In genomic region chr1:66386712-66387111, GRCh38 we compare ENCODE assay signal across 26 cellular contexts.
"Had no signal": no experiment of that assay in that cellular context is flagged by ENCODE, and none has a peak within 500 bp of the region (broad histone marks: within the 10 kb centered on the region; RNA-seq: fewer than 3 reads in every experiment).

No MANE protein-coding gene starts in this region.

- H3K9me3 Mint-ChIP-seq: effector memory CD8-positive, alpha-beta T cell had no signal

- H3K4me1 ChIP-seq: breast epithelium, neural progenitor cell, sigmoid colon, testis, uterus had no signal

- H3K27ac ChIP-seq: breast epithelium, left lung, neural progenitor cell, sigmoid colon, testis, uterus, WERI-Rb-1 had no signal

- H3K27ac Mint-ChIP-seq: activated naive CD8-positive, alpha-beta T cell; effector memory CD8-positive, alpha-beta T cell; mesothelial cell of epicardium; naive thymus-derived CD8-positive, alpha-beta T cell; neural progenitor cell had no signal

- H3K27me3 ChIP-seq: breast epithelium, dorsolateral prefrontal cortex, left lung, neural progenitor cell, sigmoid colon, testis, uterus had no signal

- DNase-seq: activated CD4-positive, alpha-beta T cell treated with anti-CD3 and anti-CD28 coated beads for 1 hour; activated CD4-positive, alpha-beta T cell treated with anti-CD3 and anti-CD28 coated beads, Interleukin-2, amount 50 U/mL, for 1 hour; activated T-cell treated with anti-CD3 and anti-CD28 coated beads, Interleukin-2, amount 50 U/mL, for 1 hour; dorsolateral prefrontal cortex; effector memory CD8-positive, alpha-beta T cell; foreskin melanocyte; kidney glomerular epithelial cell; left lung; naive thymus-derived CD8-positive, alpha-beta T cell; posterior cingulate gyrus; sigmoid colon; stimulated activated CD4-positive, alpha-beta T cell treated with anti-CD3 and anti-CD28 coated beads, Interleukin-4, amount 100 ng/mL, for 1 hour; stimulated activated naive CD4-positive, alpha-beta T cell; testis; trophoblast cell; uterus; WERI-Rb-1 had no signal

- H3K4me2 ChIP-seq: neural progenitor cell had no signal

- H3K4me3 Mint-ChIP-seq: activated naive CD8-positive, alpha-beta T cell; central memory CD8-positive, alpha-beta T cell; effector memory CD8-positive, alpha-beta T cell; mesothelial cell of epicardium; naive thymus-derived CD8-positive, alpha-beta T cell; neural progenitor cell had no signal

- H3K4me1 Mint-ChIP-seq: central memory CD8-positive, alpha-beta T cell; mesothelial cell of epicardium; neural progenitor cell had no signal

- H3K4me3 ChIP-seq: breast epithelium, dorsolateral prefrontal cortex, left lung, lung, neural progenitor cell, sigmoid colon, testis, uterus had no signal

- H3K9me3 ChIP-seq: sigmoid colon, testis, uterus had no signal

- H3K27me3 Mint-ChIP-seq: activated naive CD8-positive, alpha-beta T cell; central memory CD8-positive, alpha-beta T cell; effector memory CD8-positive, alpha-beta T cell; naive thymus-derived CD8-positive, alpha-beta T cell had no signal

- FAIRE-seq: astrocyte, endothelial cell of umbilical vein had no signal

- H3K36me3 ChIP-seq: breast epithelium, left lung, neural progenitor cell, sigmoid colon, uterus, WERI-Rb-1 had no signal

- H3K9ac ChIP-seq: neural progenitor cell had no signal

- H2AFZ ChIP-seq: neural progenitor cell had no signal

- ATAC-seq: effector memory CD8-positive, alpha-beta T cell; esophagus mucosa; left lung; naive thymus-derived CD8-positive, alpha-beta T cell had no signal
